ENCODE assay signal across 34 cellular contexts in genomic region chr2:2837768-2838547, GRCh38.
DNase-seq lines count a peak whose midpoint lies in the region; ATAC-seq, FAIRE-seq and TF ChIP-seq lines count a peak whose summit lies in the region.
"Had no signal": no experiment of that assay in that cellular context is flagged by ENCODE, and none has a peak within 500 bp of the region (broad histone marks: within the 10 kb centered on the region; RNA-seq: fewer than 3 reads in every experiment).

No MANE protein-coding gene starts in this region.

- H3K27me3 Mint-ChIP-seq in stimulated activated naive CD8-positive, alpha-beta T cell treated with anti-CD3 and anti-CD28 coated beads, Interleukin-15, amount 100 ng/mL, for 72 hours: no peaks in the 10 kb centered on the region
- no peaks in the 10 kb centered on the region for H3K27me3 Mint-ChIP-seq in neural crest cell (ENCODE audit: low read depth)
- H3K27me3 Mint-ChIP-seq: activated CD4-positive, alpha-beta T cell treated with anti-CD3 and anti-CD28 coated beads for 36 hours had no signal

- H3K27ac Mint-ChIP-seq in stimulated activated naive CD8-positive, alpha-beta T cell treated with anti-CD3 and anti-CD28 coated beads, Interleukin-15, amount 100 ng/mL, for 72 hours: peak overlapping the region; percentile 45 to 63
- H3K27ac Mint-ChIP-seq in neural crest cell (ENCODE audit: unreplicated experiment): peak overlapping the region; percentile 92
- H3K27ac Mint-ChIP-seq: activated CD4-positive, alpha-beta T cell treated with anti-CD3 and anti-CD28 coated beads for 36 hours; activated naive CD8-positive, alpha-beta T cell treated with anti-CD3 and anti-CD28 coated beads, Interleukin-2, amount 50 U/mL, for 24 hours had no signal

- TF ChIP-seq CTCF in coronary artery (IDR thresholded peaks at IDR 0.05) (no peak), neural crest cell (conservative IDR thresholded peaks at IDR 0.05) (no peak)

- H3K36me3 ChIP-seq in GM23248 (ENCODE audit: low read depth): no peaks in the 10 kb centered on the region
- H3K36me3 ChIP-seq: BE2C, MG63, pancreas, Peyer's patch, uterus had no signal

- no peaks in the 10 kb centered on the region for H3K79me2 ChIP-seq in GM23248 (ENCODE audit: insufficient read depth)

- WGBS in GM23248 (ENCODE audit: low coverage in 1 of 2, low lambda C conversion rate in 2 of 2, missing lambda C conversion rate in 2 of 2), 2 experiments: 53 to 56% methylated on average over 14 to 15 of the region's 15 CpGs

- H3K9me3 ChIP-seq in GM23248 (ENCODE audit: low read depth): no peaks in the 10 kb centered on the region
- H3K9me3 ChIP-seq: BE2C, MG63, pancreas, Peyer's patch, testis, uterus had no signal

- no peak overlapping the region for H3K9ac ChIP-seq in GM23248
- H3K9ac ChIP-seq: KMS-11 had no signal

- no peak for DNase-seq in stimulated activated naive CD8-positive, alpha-beta T cell treated with anti-CD3 and anti-CD28 coated beads, Interleukin-15, amount 100 ng/mL, for 72 hours
- no peak for DNase-seq in stimulated activated naive CD8-positive, alpha-beta T cell treated with anti-CD3 and anti-CD28 coated beads, Interleukin-15, Interleukin-2, amounts not matched to agents 100 U/mL and 50 U/mL, for 24 hours
- peak; percentile 56 for DNase-seq in coronary artery (ENCODE audit: low spot score)
- no peak for DNase-seq in neural crest cell (ENCODE audit: low read depth, low spot score)
- DNase-seq in urothelium cell line (ENCODE audit: low spot score): no peak
- DNase-seq in SW 1271 (lab: John Stamatoyannopoulos, UW): no peak
- DNase-seq in GM23248: no peak
- DNase-seq: activated CD4-positive, alpha-beta T cell treated with anti-CD3 and anti-CD28 coated beads for 36 hours; activated naive CD4-positive, alpha-beta T cell; activated naive CD8-positive, alpha-beta T cell treated with anti-CD3 and anti-CD28 coated beads, Interleukin-2, amount 50 U/mL, for 24 hours; BE2C; central memory CD4-positive, alpha-beta T cell; DMS153; HCEC 1CT; MG63; mucosa of descending colon; NCI-H1436; NCI-H2081 treated with DMSO at 0.1 percent for 48 hours; NCI-H2227 treated with DMSO at 0.1 percent for 48 hours; NCI-H526 treated with DMSO at 0.1 percent for 48 hours; pancreas; Peyer's patch; retina; SHP77; stimulated activated naive CD4-positive, alpha-beta T cell; testis had no signal

- H3K4me3 ChIP-seq in coronary artery (no peak overlapping the region), GM23248 (no peak overlapping the region)
- H3K4me3 ChIP-seq: lung, MG63, mucosa of descending colon, pancreas, Peyer's patch, skin epidermis, testis, uterus had no signal

- in situ Hi-C loops in GM23248 (cut with MboI): no loop called here

- ATAC-seq in stimulated activated naive CD8-positive, alpha-beta T cell treated with anti-CD3 and anti-CD28 coated beads, Interleukin-15, amount 100 ng/mL, for 72 hours: peak; percentile 33
- ATAC-seq in stimulated activated naive CD8-positive, alpha-beta T cell treated with anti-CD3 and anti-CD28 coated beads, Interleukin-15, Interleukin-2, amounts not matched to agents 100 U/mL and 50 U/mL, for 24 hours: no peak
- ATAC-seq: activated CD4-positive, alpha-beta T cell treated with anti-CD3 and anti-CD28 coated beads for 36 hours; activated naive CD8-positive, alpha-beta T cell treated with anti-CD3 and anti-CD28 coated beads, Interleukin-2, amount 50 U/mL, for 24 hours; mucosa of descending colon; pancreas had no signal

- H3K27ac ChIP-seq in coronary artery (no peak overlapping the region), GM23248 (no peak overlapping the region)
- H3K27ac ChIP-seq: KMS-11, pancreas, Peyer's patch, skin epidermis, testis, uterus had no signal

- H3K4me2 ChIP-seq in GM23248 (ENCODE audit: unreplicated experiment): no peak overlapping the region
- H3K4me2 ChIP-seq: KMS-11 had no signal

- no peak overlapping the region for H2AFZ ChIP-seq in GM23248

- H3K4me1 ChIP-seq in GM23248 (ENCODE audit: insufficient read depth): no peaks in the 10 kb centered on the region
- H3K4me1 ChIP-seq: pancreas, Peyer's patch, testis, uterus had no signal

- FAIRE-seq in urothelium cell line (lab: Jason Lieb, UNC): no peak
- FAIRE-seq: endothelial cell of umbilical vein, frontal cortex, GM12891, pancreas had no signal

- no peak overlapping the region for H3K4me3 Mint-ChIP-seq in stimulated activated naive CD8-positive, alpha-beta T cell treated with anti-CD3 and anti-CD28 coated beads, Interleukin-15, amount 100 ng/mL, for 72 hours
- no peak overlapping the region for H3K4me3 Mint-ChIP-seq in neural crest cell
- H3K4me3 Mint-ChIP-seq: activated CD4-positive, alpha-beta T cell treated with anti-CD3 and anti-CD28 coated beads for 36 hours; activated naive CD8-positive, alpha-beta T cell treated with anti-CD3 and anti-CD28 coated beads, Interleukin-2, amount 50 U/mL, for 24 hours; nephron had no signal

- no peaks in the 10 kb centered on the region for H3K9me2 ChIP-seq in GM23248 (ENCODE audit: insufficient read depth)

- H3F3A ChIP-seq in GM23248 (ENCODE audit: insufficient read depth): no peaks in the 10 kb centered on the region

- no peaks in the 10 kb centered on the region for H3K27me3 ChIP-seq in GM23248 (replicated peaks; ENCODE audit: insufficient read depth)
- H3K27me3 ChIP-seq: BE2C, MG63, pancreas, Peyer's patch, testis, uterus had no signal

- H3K4me1 Mint-ChIP-seq in stimulated activated naive CD8-positive, alpha-beta T cell treated with anti-CD3 and anti-CD28 coated beads, Interleukin-15, amount 100 ng/mL, for 72 hours: no peaks in the 10 kb centered on the region
- H3K4me1 Mint-ChIP-seq in neural crest cell: no peaks in the 10 kb centered on the region
- H3K4me1 Mint-ChIP-seq: activated CD4-positive, alpha-beta T cell treated with anti-CD3 and anti-CD28 coated beads for 36 hours; activated naive CD8-positive, alpha-beta T cell treated with anti-CD3 and anti-CD28 coated beads, Interleukin-2, amount 50 U/mL, for 24 hours had no signal

- no peaks in the 10 kb centered on the region for H4K20me1 ChIP-seq in GM23248 (ENCODE audit: insufficient read depth)

- H3K36me3 Mint-ChIP-seq in neural crest cell (ENCODE audit: low read depth): no peaks in the 10 kb centered on the region

- H3K9me3 Mint-ChIP-seq in stimulated activated naive CD8-positive, alpha-beta T cell treated with anti-CD3 and anti-CD28 coated beads, Interleukin-15, amount 100 ng/mL, for 72 hours: no peaks in the 10 kb centered on the region
- H3K9me3 Mint-ChIP-seq in neural crest cell: no peaks in the 10 kb centered on the region
- H3K9me3 Mint-ChIP-seq: activated naive CD8-positive, alpha-beta T cell treated with anti-CD3 and anti-CD28 coated beads, Interleukin-2, amount 50 U/mL, for 24 hours; nephron had no signal
